Comparison of ENCODE assay signal across 34 cellular contexts in the genomic region with DNA sequence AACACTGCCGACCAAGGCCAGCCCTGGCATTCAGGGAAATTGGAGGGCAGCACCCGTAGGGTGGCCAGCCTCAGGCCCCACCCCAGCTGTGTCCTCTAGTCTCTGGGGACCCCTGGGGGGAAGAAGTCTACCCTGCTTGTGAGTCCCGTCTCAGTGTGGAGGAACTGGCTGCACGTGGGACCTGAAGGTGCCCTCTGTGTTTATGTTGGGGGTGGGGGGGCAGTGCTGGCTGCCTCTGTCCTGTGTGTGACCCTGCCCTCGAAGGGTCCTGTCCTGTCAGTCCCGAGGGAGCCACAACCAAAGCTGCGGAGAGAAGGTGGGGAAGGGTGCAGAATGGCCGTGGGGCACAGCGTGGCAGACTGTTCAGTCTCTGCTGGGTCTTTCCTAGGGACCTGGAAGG. TPM values are rescaled to one million over a fixed set of nuclear protein-coding genes. Genes with fewer than 3 reads are reported as not detected.
"Had no signal": no experiment of that assay in that cellular context is flagged by ENCODE, and none has a peak within 500 bp of the region (broad histone marks: within the 10 kb centered on the region; RNA-seq: fewer than 3 reads in every experiment).

No MANE protein-coding gene starts in this region.

- H3K4me3 ChIP-seq: ascending aorta, cardiac muscle cell, Peyer's patch had no signal

- H3K4me3 Mint-ChIP-seq: activated CD4-positive, alpha-beta memory T cell treated with anti-CD3 and anti-CD28 coated beads, Interleukin-2, amount 10 ng/mL, durations not matched to agents 7 days and 5 days; activated CD8-positive, alpha-beta memory T cell treated with anti-CD3 and anti-CD28 coated beads, Interleukin-2, amount 10 ng/mL, durations not matched to agents 7 days and 5 days; activated naive CD8-positive, alpha-beta T cell treated with anti-CD3 and anti-CD28 coated beads for 36 hours; activated T-helper 17 cell treated with anti-CD3 and anti-CD28 coated beads, Interleukin-2, amount 50 U/mL, for 72 hours; central memory CD8-positive, alpha-beta T cell had no signal

- H3K27ac Mint-ChIP-seq: activated CD4-positive, alpha-beta memory T cell treated with anti-CD3 and anti-CD28 coated beads, Interleukin-2, amount 10 ng/mL, durations not matched to agents 7 days and 5 days; activated CD8-positive, alpha-beta memory T cell treated with anti-CD3 and anti-CD28 coated beads, Interleukin-2, amount 10 ng/mL, durations not matched to agents 7 days and 5 days; activated naive CD8-positive, alpha-beta T cell treated with anti-CD3 and anti-CD28 coated beads for 36 hours; activated T-helper 17 cell treated with anti-CD3 and anti-CD28 coated beads, Interleukin-2, amount 50 U/mL, for 72 hours had no signal

- ATAC-seq: activated CD8-positive, alpha-beta memory T cell treated with anti-CD3 and anti-CD28 coated beads, Interleukin-2, amount 10 ng/mL, durations not matched to agents 7 days and 5 days; activated T-helper 17 cell treated with anti-CD3 and anti-CD28 coated beads, Interleukin-2, amount 50 U/mL, for 72 hours had no signal

- H3K27ac ChIP-seq: ascending aorta, cardiac muscle cell, Peyer's patch, WERI-Rb-1 had no signal

- H3K4me1 Mint-ChIP-seq: activated CD4-positive, alpha-beta memory T cell treated with anti-CD3 and anti-CD28 coated beads, Interleukin-2, amount 10 ng/mL, durations not matched to agents 7 days and 5 days; activated CD8-positive, alpha-beta memory T cell treated with anti-CD3 and anti-CD28 coated beads, Interleukin-2, amount 10 ng/mL, durations not matched to agents 7 days and 5 days; activated naive CD8-positive, alpha-beta T cell treated with anti-CD3 and anti-CD28 coated beads for 36 hours; activated T-helper 17 cell treated with anti-CD3 and anti-CD28 coated beads, Interleukin-2, amount 50 U/mL, for 72 hours; central memory CD8-positive, alpha-beta T cell had no signal

- H3K4me1 ChIP-seq: ascending aorta, Peyer's patch had no signal

- H3K27me3 ChIP-seq: ascending aorta, cardiac muscle cell, Peyer's patch had no signal

- DNase-seq: activated CD4-positive, alpha-beta memory T cell treated with anti-CD3 and anti-CD28 coated beads, Interleukin-2, amount 10 ng/mL, durations not matched to agents 7 days and 5 days; activated CD4-positive, alpha-beta T cell treated with anti-CD3 and anti-CD28 coated beads for 1 hour; activated CD4-positive, alpha-beta T cell treated with anti-CD3 and anti-CD28 coated beads for 48 hours; activated CD4-positive, CD25-positive, alpha-beta regulatory T cell; activated CD8-positive, alpha-beta memory T cell treated with anti-CD3 and anti-CD28 coated beads for 24 hours; activated CD8-positive, alpha-beta memory T cell treated with anti-CD3 and anti-CD28 coated beads, Interleukin-2, amount 10 ng/mL, durations not matched to agents 7 days and 5 days; activated CD8-positive, alpha-beta memory T cell treated with anti-CD3 and anti-CD28 coated beads, Interleukin-2, amount 50 U/mL, for 48 hours; activated effector memory CD4-positive, alpha-beta T cell treated with anti-CD3 and anti-CD28 coated beads, Interleukin-2, amount 50 U/mL, for 16 hours; activated naive CD4-positive, alpha-beta T cell; activated naive CD4-positive, alpha-beta T cell treated with anti-CD3 and anti-CD28 coated beads, Interleukin-2, amount 50 U/mL, for 16 hours; activated naive CD8-positive, alpha-beta T cell treated with anti-CD3 and anti-CD28 coated beads for 36 hours; activated T-cell treated with anti-CD3 and anti-CD28 coated beads, Interleukin-2, amount 50 U/mL, for 48 hours; amygdala; MM.1S; MV-4-11; NCI-H1092; NCI-H1436 treated with DMSO at 0.1 percent for 48 hours; NCI-H1694 treated with DMSO at 0.1 percent for 48 hours; NCI-H2029; NCI-H345; NCI-H524 treated with DMSO at 0.1 percent for 48 hours; Peyer's patch; RPMI8226; SIG-M5; T1000; WERI-Rb-1 had no signal

- H3K36me3 Mint-ChIP-seq: activated CD8-positive, alpha-beta memory T cell treated with anti-CD3 and anti-CD28 coated beads, Interleukin-2, amount 10 ng/mL, durations not matched to agents 7 days and 5 days; activated naive CD8-positive, alpha-beta T cell treated with anti-CD3 and anti-CD28 coated beads for 36 hours had no signal

- H3K9me3 ChIP-seq: ascending aorta, Peyer's patch had no signal

- H3K9me3 Mint-ChIP-seq: activated CD4-positive, alpha-beta memory T cell treated with anti-CD3 and anti-CD28 coated beads, Interleukin-2, amount 10 ng/mL, durations not matched to agents 7 days and 5 days; activated naive CD8-positive, alpha-beta T cell treated with anti-CD3 and anti-CD28 coated beads for 36 hours; activated T-helper 17 cell treated with anti-CD3 and anti-CD28 coated beads, Interleukin-2, amount 50 U/mL, for 72 hours; central memory CD8-positive, alpha-beta T cell had no signal

- H3K36me3 ChIP-seq: ascending aorta, cardiac muscle cell, Peyer's patch had no signal

RNA-seq across cellular contexts. Expression of gene KCNK3, which starts 38.0 kb away (rescaled TPM):
- total RNA-seq: activated CD4-positive, alpha-beta memory T cell treated with anti-CD3 and anti-CD28 coated beads, Interleukin-2, amount 10 ng/mL, durations not matched to agents 7 days and 5 days; activated CD8-positive, alpha-beta memory T cell treated with anti-CD3 and anti-CD28 coated beads, Interleukin-2, amount 10 ng/mL, durations not matched to agents 7 days and 5 days; activated naive CD8-positive, alpha-beta T cell treated with anti-CD3 and anti-CD28 coated beads for 36 hours; activated T-helper 17 cell treated with anti-CD3 and anti-CD28 coated beads, Interleukin-2, amount 50 U/mL, for 72 hours; LHCN-M2; SK-MEL-5; T-helper 1 cell treated with Interleukin-12 subunit alpha and Interleukin-12 subunit beta and Interleukin-4 antibody, amounts not matched to agents 30 ng/mL and 1 ng/mL, for 36 hours; T-helper 2 cell treated with Interferon-gamma antibody and Interleukin-4, amounts not matched to agents 100 ng/mL and 5 ng/mL, for 36 hours had no signal

RNA-seq across cellular contexts. Expression of gene CENPA, which starts 55.3 kb away (rescaled TPM):
- total RNA-seq: ascending aorta had no signal
